11 cellular contexts compared by ENCODE assay signal in genomic region chr10:80509403-80510161, GRCh38. TPM values are rescaled to one million over a fixed set of nuclear protein-coding genes. Genes with fewer than 3 reads are reported as not detected.
DNase-seq lines count a peak whose midpoint lies in the region; TF ChIP-seq lines count a peak whose summit lies in the region.
"Had no signal": no experiment of that assay in that cellular context is flagged by ENCODE, and none has a peak within 500 bp of the region (broad histone marks: within the 10 kb centered on the region; RNA-seq: fewer than 3 reads in every experiment).

No MANE protein-coding gene starts in this region.

- no peaks in the 10 kb centered on the region for H3K27me3 ChIP-seq in MG63

- peaks cover 2% of the 10 kb centered on the region for H3K36me3 ChIP-seq in MG63

- POLR2A ChIA-PET in activated CD4-positive, alpha-beta memory T cell treated with anti-CD3 and anti-CD28 coated beads, Interleukin-2, amount 10 ng/mL, durations not matched to agents 7 days and 5 days (lab: Charles Lee): interaction anchor here (2.5 kb wide), 1 partner anchor 53 kb away, joined by 9 read pairs; no protein-coding TSS in a partner anchor

- no peaks in the 10 kb centered on the region for H3K9me3 Mint-ChIP-seq in activated CD4-positive, alpha-beta memory T cell treated with anti-CD3 and anti-CD28 coated beads, Interleukin-2, amount 10 ng/mL, durations not matched to agents 7 days and 5 days
- no peaks in the 10 kb centered on the region for H3K9me3 Mint-ChIP-seq in osteocyte (ENCODE audit: unreplicated experiment)

- H3K27me3 Mint-ChIP-seq in activated CD4-positive, alpha-beta memory T cell treated with anti-CD3 and anti-CD28 coated beads, Interleukin-2, amount 10 ng/mL, durations not matched to agents 7 days and 5 days: no peaks in the 10 kb centered on the region
- H3K27me3 Mint-ChIP-seq in osteocyte (ENCODE audit: unreplicated experiment): no peaks in the 10 kb centered on the region

- H3K4me1 Mint-ChIP-seq in activated CD4-positive, alpha-beta memory T cell treated with anti-CD3 and anti-CD28 coated beads, Interleukin-2, amount 10 ng/mL, durations not matched to agents 7 days and 5 days: peaks cover 35% of the 10 kb centered on the region
- peaks cover 42% of the 10 kb centered on the region for H3K4me1 Mint-ChIP-seq in osteocyte (ENCODE audit: unreplicated experiment)

- CTCF ChIA-PET in activated CD4-positive, alpha-beta memory T cell treated with anti-CD3 and anti-CD28 coated beads, Interleukin-2, amount 10 ng/mL, durations not matched to agents 7 days and 5 days (lab: Charles Lee): interaction anchor here (0.8 to 17.8 kb wide), 3 partner anchors 43 to 131 kb away, joined by 3 to 414 read pairs (median 61); partner anchors contain the start of gene TSPAN14

- TF ChIP-seq CTCF in fibroblast of villous mesenchyme (IDR thresholded peaks at IDR 0.05; ENCODE audit: insufficient read depth, low read depth, low read length) (no peak), osteocyte (IDR thresholded peaks at IDR 0.05) (no peak)

- H3K36me3 Mint-ChIP-seq in activated CD4-positive, alpha-beta memory T cell treated with anti-CD3 and anti-CD28 coated beads, Interleukin-2, amount 10 ng/mL, durations not matched to agents 7 days and 5 days (ENCODE audit: low read depth): peaks cover 68% of the 10 kb centered on the region
- H3K36me3 Mint-ChIP-seq in osteocyte (ENCODE audit: unreplicated experiment): peaks cover 22% of the 10 kb centered on the region

- H3K27ac Mint-ChIP-seq in activated CD4-positive, alpha-beta memory T cell treated with anti-CD3 and anti-CD28 coated beads, Interleukin-2, amount 10 ng/mL, durations not matched to agents 7 days and 5 days: peak overlapping the region; percentile 28
- peak overlapping the region; percentile 79 for H3K27ac Mint-ChIP-seq in osteocyte (ENCODE audit: unreplicated experiment)

- H3K4me3 ChIP-seq in fibroblast of villous mesenchyme (ENCODE audit: low read depth, low read length) (no peak overlapping the region), MG63 (no peak overlapping the region)
- H3K4me3 ChIP-seq: GM12878 had no signal

- peak; percentile 77 for DNase-seq in ELF-1 (ENCODE audit: low read depth, low spot score)
- no peak for DNase-seq in activated CD4-positive, alpha-beta memory T cell treated with anti-CD3 and anti-CD28 coated beads, Interleukin-2, amount 10 ng/mL, durations not matched to agents 7 days and 5 days
- peak; percentile 91 for DNase-seq in fibroblast of villous mesenchyme (ENCODE audit: low read depth)
- DNase-seq in osteocyte (ENCODE audit: extremely low spot score, unreplicated experiment): no peak
- no peak for DNase-seq in stimulated activated CD4-positive, alpha-beta T cell treated with anti-CD3 and anti-CD28 coated beads, Interleukin-4, amount 100 ng/mL, for 1 hour
- no peak for DNase-seq in NCI-H1105 (lab: John Stamatoyannopoulos, UW)
- no peak for DNase-seq in MG63
- DNase-seq in NCI-H2081 treated with DMSO at 0.1 percent for 48 hours (lab: John Stamatoyannopoulos, UW): no peak
- DNase-seq: central memory CD4-positive, alpha-beta T cell; OCI-M1 had no signal

- no peaks in the 10 kb centered on the region for H3K9me3 ChIP-seq in MG63

- no peak overlapping the region for H3K4me3 Mint-ChIP-seq in activated CD4-positive, alpha-beta memory T cell treated with anti-CD3 and anti-CD28 coated beads, Interleukin-2, amount 10 ng/mL, durations not matched to agents 7 days and 5 days
- H3K4me3 Mint-ChIP-seq in osteocyte (ENCODE audit: unreplicated experiment): no peak overlapping the region

RNA-seq across cellular contexts. Expression of gene SH2D4B, which starts 28.1 kb away (rescaled TPM):
- under 1 TPM; 0.13 to 0.15 TPM for total RNA-seq in activated CD4-positive, alpha-beta memory T cell treated with anti-CD3 and anti-CD28 coated beads, Interleukin-2, amount 10 ng/mL, durations not matched to agents 7 days and 5 days
- total RNA-seq in fibroblast of villous mesenchyme: under 0.01 TPM in 1 of 2 replicates, not detected in the other
- total RNA-seq in osteocyte: not detected in 2 replicates
- total RNA-seq in MG63 (2014; rRNA removed; shearing (Covaris generic); ENCODE audit: low replicate concordance): not detected in 2 replicates

RNA-seq across cellular contexts. Expression of gene TSPAN14, which starts 55.5 kb away (rescaled TPM):
- 100 to 1,000 TPM; 130 to 136 TPM for total RNA-seq in activated CD4-positive, alpha-beta memory T cell treated with anti-CD3 and anti-CD28 coated beads, Interleukin-2, amount 10 ng/mL, durations not matched to agents 7 days and 5 days
- total RNA-seq in fibroblast of villous mesenchyme (39.0 and 51.4 TPM in 2 replicates), osteocyte (50.7 and 51.4 TPM in 2 replicates)
- total RNA-seq in MG63 (2014; rRNA removed; shearing (Covaris generic); ENCODE audit: low replicate concordance): 6.6 and 10.0 TPM in 2 replicates

Comparison
In these comparisons a context has a peak if more than half of its experiments do, and no peak if none do; other contexts are left out.
1. DNase-seq: peak in ELF-1 (single experiment) and fibroblast of villous mesenchyme (single experiment); none in activated CD4-positive, alpha-beta memory T cell treated with anti-CD3 and anti-CD28 coated beads, Interleukin-2, amount 10 ng/mL, durations not matched to agents 7 days and 5 days (single experiment), osteocyte (single experiment), stimulated activated CD4-positive, alpha-beta T cell treated with anti-CD3 and anti-CD28 coated beads, Interleukin-4, amount 100 ng/mL, for 1 hour (single experiment), NCI-H1105 (single experiment), MG63 (single experiment) and NCI-H2081 treated with DMSO at 0.1 percent for 48 hours (single experiment).